ENCODE assay signal across 1 cellular context in genomic region chr1:116496380-116496779, GRCh38.
TF ChIP-seq lines count a peak whose summit lies in the region.

No MANE protein-coding gene starts in this region.

TF ChIP-seq in liver, 16 proteins besides CTCF, POLR2A, EP300 and RAD21 (continued from another document):
- TF ChIP-seq YY1 (IDR thresholded peaks at IDR 0.05): peak; percentile 81
- peak in 1 of 2 donors; percentile 19 for TF ChIP-seq JUND (IDR thresholded peaks at IDR 0.05)
- TF ChIP-seq FOXA1 (IDR thresholded peaks at IDR 0.05): no peak
TF ChIP-seq in liver: peak in this region for 7.
